Comparison of ENCODE assay signal across 17 cellular contexts in the genomic region with DNA sequence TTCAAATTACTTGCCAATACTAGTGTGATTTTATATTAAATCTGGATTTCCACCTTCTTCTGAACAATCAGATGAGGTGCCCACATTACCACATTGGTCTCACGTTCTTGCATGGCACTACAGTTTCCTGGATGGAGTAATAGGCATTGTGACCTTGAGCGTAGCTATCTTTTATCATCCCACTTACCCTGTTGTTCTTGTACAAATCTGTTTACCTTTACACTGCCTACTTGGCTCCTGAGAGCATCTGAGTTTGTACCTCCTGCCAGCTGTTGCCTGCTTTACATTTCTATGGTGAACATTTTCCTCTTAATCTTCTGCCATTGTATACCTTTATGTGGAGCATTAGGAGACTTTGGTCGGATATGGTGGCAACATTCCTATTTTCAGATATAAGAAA.
"Had no signal": no experiment of that assay in that cellular context is flagged by ENCODE, and none has a peak within 500 bp of the region (broad histone marks: within the 10 kb centered on the region; RNA-seq: fewer than 3 reads in every experiment).

No MANE protein-coding gene starts in this region.

- H3K27ac Mint-ChIP-seq: activated naive CD4-positive, alpha-beta T cell treated with anti-CD3 and anti-CD28 coated beads for 36 hours; effector memory CD8-positive, alpha-beta T cell; nephron progenitor cell; stimulated activated naive CD8-positive, alpha-beta T cell treated with anti-CD3 and anti-CD28 coated beads, Interleukin-15, Interleukin-2, amounts not matched to agents 100 ng/mL and 50 ng/mL, for 24 hours had no signal

- H3K4me3 ChIP-seq: left lung, prostate gland, right atrium auricular region, suprapubic skin had no signal

- H3K4me1 ChIP-seq: left lung, prostate gland, right atrium auricular region, suprapubic skin had no signal

- H3K9me3 Mint-ChIP-seq: activated naive CD4-positive, alpha-beta T cell treated with anti-CD3 and anti-CD28 coated beads for 36 hours; activated T-cell treated with anti-CD3 and anti-CD28 coated beads, Interleukin-2, amount 50 U/mL, for 4 hours; effector memory CD8-positive, alpha-beta T cell; nephron progenitor cell; stimulated activated naive CD8-positive, alpha-beta T cell treated with anti-CD3 and anti-CD28 coated beads, Interleukin-15, Interleukin-2, amounts not matched to agents 100 ng/mL and 50 ng/mL, for 24 hours had no signal

- ATAC-seq: activated T-cell treated with anti-CD3 and anti-CD28 coated beads, Interleukin-2, amount 50 U/mL, for 4 hours; effector memory CD8-positive, alpha-beta T cell; left lung had no signal

- H3K36me3 ChIP-seq: left lung, prostate gland, right atrium auricular region had no signal

- H3K27ac ChIP-seq: left lung, prostate gland, right atrium auricular region, suprapubic skin had no signal

- H3K27me3 ChIP-seq: left lung, right atrium auricular region, suprapubic skin had no signal

- DNase-seq: activated CD4-positive, alpha-beta T cell treated with anti-CD3 and anti-CD28 coated beads, Interleukin-2, amount 50 U/mL, for 1 hour; activated CD4-positive, CD25-positive, alpha-beta regulatory T cell; activated CD8-positive, alpha-beta memory T cell treated with anti-CD3 and anti-CD28 coated beads, Interleukin-2, amount 50 U/mL, for 4 hours; activated naive CD4-positive, alpha-beta T cell treated with anti-CD3 and anti-CD28 coated beads for 36 hours; activated T-cell treated with anti-CD3 and anti-CD28 coated beads, Interleukin-2, amount 50 U/mL, for 4 hours; effector memory CD8-positive, alpha-beta T cell; foreskin fibroblast; kidney; left lung; mammary epithelial cell; nephron progenitor cell; trophoblast cell had no signal

- H3K4me3 Mint-ChIP-seq: activated naive CD4-positive, alpha-beta T cell treated with anti-CD3 and anti-CD28 coated beads for 36 hours; activated T-cell treated with anti-CD3 and anti-CD28 coated beads, Interleukin-2, amount 50 U/mL, for 4 hours; brain; effector memory CD8-positive, alpha-beta T cell; nephron progenitor cell; stimulated activated naive CD8-positive, alpha-beta T cell treated with anti-CD3 and anti-CD28 coated beads, Interleukin-15, Interleukin-2, amounts not matched to agents 100 ng/mL and 50 ng/mL, for 24 hours had no signal

- H3K9me3 ChIP-seq: prostate gland, right atrium auricular region, suprapubic skin had no signal

- H3K4me1 Mint-ChIP-seq: nephron progenitor cell had no signal

- H3K27me3 Mint-ChIP-seq: brain; effector memory CD8-positive, alpha-beta T cell; stimulated activated naive CD8-positive, alpha-beta T cell treated with anti-CD3 and anti-CD28 coated beads, Interleukin-15, Interleukin-2, amounts not matched to agents 100 ng/mL and 50 ng/mL, for 24 hours had no signal
